In the genomic region with DNA sequence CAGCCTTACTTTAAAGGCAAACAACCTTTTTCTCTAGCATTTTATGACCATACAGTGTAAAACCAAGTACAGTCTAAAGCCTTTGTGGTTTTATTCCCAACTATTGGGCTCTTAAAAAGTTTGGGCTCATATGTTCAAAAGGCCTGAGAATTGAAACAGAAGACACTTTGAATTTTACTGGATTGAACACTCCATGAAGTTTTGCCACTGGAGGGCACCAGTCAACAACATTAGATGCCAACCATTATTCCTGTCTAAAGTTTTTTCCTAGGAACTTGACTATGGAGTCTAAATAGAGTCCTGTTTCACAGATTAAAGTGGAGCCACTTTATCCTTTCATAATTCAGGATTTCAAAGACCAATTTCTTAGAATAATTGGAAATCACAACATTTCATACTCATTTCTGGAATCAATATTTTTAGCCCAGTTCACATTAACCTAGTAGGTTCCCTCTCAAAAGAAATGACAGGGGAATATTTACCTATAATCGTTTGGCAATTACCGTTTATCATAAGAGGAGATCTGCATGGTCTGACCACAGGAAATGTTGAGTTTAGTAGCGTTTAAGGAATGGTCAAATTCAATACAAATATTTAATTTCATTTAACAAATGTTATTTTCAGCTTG, we compare ENCODE assay signal across 8 cellular contexts.
A peak's percentile ranks its signal among the peaks of the same experiment; 100 is the strongest.
DNase-seq lines count a peak whose midpoint lies in the region; ATAC-seq and TF ChIP-seq lines count a peak whose summit lies in the region.

No MANE protein-coding gene starts in this region.

- DNase-seq in DMS 273 treated with DMSO at 0.1 percent for 48 hours (lab: John Stamatoyannopoulos, UW) (peak; percentile 0), LHCN-M2 (ENCODE audit: low read depth) (peak; percentile 30), adipocyte (ENCODE audit: low read depth) (peak; percentile 77), iPS-NIHi11 (ENCODE audit: low spot score) (peak; percentile 44), tibial nerve (ENCODE audit: low spot score in 2 of 2) (peak; percentile 32 to 79), dermis blood vessel endothelial cell (no peak)
- no peak for DNase-seq in stimulated activated CD4-positive, alpha-beta T cell treated with anti-CD3 and anti-CD28 coated beads, Interleukin-12 subunit alpha, Interleukin-12 subunit beta, amount 100 ng/mL, for 4 hours

- H3K9ac ChIP-seq in adipocyte (ENCODE audit: low read length), result peak overlapping the region; percentile 27

- TF ChIP-seq CTCF in tibial nerve (IDR thresholded peaks at IDR 0.05), result peak; percentile 33 to 65 (median 54)

- H3K4me1 ChIP-seq in adipocyte (ENCODE audit: control insufficient read depth, insufficient read depth, low read length) (peaks cover 3% of the 10 kb centered on the region), tibial nerve (no peaks in the 10 kb centered on the region)

- H3K27me3 ChIP-seq in adipocyte (replicated peaks; ENCODE audit: control insufficient read depth, insufficient read depth, low read length), result no peaks in the 10 kb centered on the region
- no peaks in the 10 kb centered on the region for H3K27me3 ChIP-seq in tibial nerve

- H3K36me3 ChIP-seq in adipocyte (ENCODE audit: control insufficient read depth, insufficient read depth, low read length, severe bottlenecking), result no peaks in the 10 kb centered on the region
- H3K36me3 ChIP-seq in tibial nerve, result no peaks in the 10 kb centered on the region

- WGBS in tibial nerve, 2 donors, result 71 to 76% methylated on average over 3 of the region's 3 CpGs

- no peak overlapping the region for H3K27ac ChIP-seq in tibial nerve

- TF ChIP-seq EP300 in tibial nerve (IDR thresholded peaks at IDR 0.05), result no peak

- H3K9me3 ChIP-seq in adipocyte (ENCODE audit: control insufficient read depth, low read length), result no peaks in the 10 kb centered on the region
- H3K9me3 ChIP-seq in tibial nerve, result no peaks in the 10 kb centered on the region

- ATAC-seq in HG03196 (IDR thresholded peaks at IDR 0.05; ENCODE audit: unreplicated experiment), result no peak

- no peak overlapping the region for H3K4me3 ChIP-seq in adipocyte (ENCODE audit: low read length)
- no peak overlapping the region for H3K4me3 ChIP-seq in tibial nerve

- TF ChIP-seq POLR2A in tibial nerve (IDR thresholded peaks at IDR 0.05), result no peak

Comparison
In these comparisons a context has a peak if more than half of its experiments do, and no peak if none do; other contexts are left out.
1. DNase-seq: peak in DMS 273 treated with DMSO at 0.1 percent for 48 hours (single experiment), LHCN-M2 (single experiment), adipocyte (single experiment), iPS-NIHi11 (single experiment) and tibial nerve (2 of 2); none in dermis blood vessel endothelial cell (single experiment) and stimulated activated CD4-positive, alpha-beta T cell treated with anti-CD3 and anti-CD28 coated beads, Interleukin-12 subunit alpha, Interleukin-12 subunit beta, amount 100 ng/mL, for 4 hours (single experiment).